24 cellular contexts compared by ENCODE assay signal in genomic region chr4:59086410-59086809, GRCh38.
"Had no signal": no experiment of that assay in that cellular context is flagged by ENCODE, and none has a peak within 500 bp of the region (broad histone marks: within the 10 kb centered on the region; RNA-seq: fewer than 3 reads in every experiment).

No MANE protein-coding gene starts in this region.

- H3K4me3 Mint-ChIP-seq: dendritic cell treated with granulocyte-macrophage colony-stimulating factor and Interleukin-4, amounts not matched to agents 40 ng/mL and 50 ng/mL, for 4 days; effector memory CD8-positive, alpha-beta T cell; endodermal cell had no signal

- H3K9me3 Mint-ChIP-seq: dendritic cell treated with granulocyte-macrophage colony-stimulating factor and Interleukin-4, amounts not matched to agents 40 ng/mL and 50 ng/mL, for 4 days; endodermal cell had no signal

- DNase-seq: colonic mucosa; cortex of kidney; dermis blood vessel endothelial cell; dorsolateral prefrontal cortex; effector CD4-positive, alpha-beta T cell; effector CD8-positive, alpha-beta T cell; effector memory CD4-positive, alpha-beta T cell; effector memory CD8-positive, alpha-beta T cell; endodermal cell; erythroblast; esophagus squamous epithelium; foreskin fibroblast; foreskin keratinocyte; gastrocnemius medialis; glutamatergic neuron; head of caudate nucleus; heart left ventricle; heart right ventricle had no signal

- ATAC-seq: effector memory CD8-positive, alpha-beta T cell; esophagus mucosa; foreskin keratinocyte; gastrocnemius medialis; gastroesophageal sphincter; heart left ventricle; heart right ventricle had no signal

- H3K9me3 ChIP-seq: colonic mucosa, esophagus muscularis mucosa, esophagus squamous epithelium, gastrocnemius medialis, gastroesophageal sphincter had no signal

- H3K36me3 ChIP-seq: colonic mucosa, esophagus muscularis mucosa, esophagus squamous epithelium, gastrocnemius medialis, gastroesophageal sphincter, heart left ventricle, heart right ventricle had no signal

- H3K4me3 ChIP-seq: colonic mucosa, coronary artery, dorsolateral prefrontal cortex, esophagus muscularis mucosa, esophagus squamous epithelium, gastrocnemius medialis, gastroesophageal sphincter, heart left ventricle, heart right ventricle had no signal

- H3K4me1 Mint-ChIP-seq: endodermal cell had no signal

- H3K27me3 ChIP-seq: colonic mucosa, dorsolateral prefrontal cortex, esophagus muscularis mucosa, esophagus squamous epithelium, foreskin keratinocyte, gastrocnemius medialis, gastroesophageal sphincter, heart left ventricle, heart right ventricle had no signal

- H3K27ac Mint-ChIP-seq: dendritic cell treated with granulocyte-macrophage colony-stimulating factor and Interleukin-4, amounts not matched to agents 40 ng/mL and 50 ng/mL, for 4 days; effector memory CD8-positive, alpha-beta T cell; endodermal cell had no signal

- H3K27ac ChIP-seq: colonic mucosa, coronary artery, dorsolateral prefrontal cortex, epithelial cell of prostate, esophagus muscularis mucosa, esophagus squamous epithelium, foreskin keratinocyte, gastrocnemius medialis, gastroesophageal sphincter, heart left ventricle, heart right ventricle had no signal

- H3K4me1 ChIP-seq: colonic mucosa, esophagus muscularis mucosa, esophagus squamous epithelium, foreskin keratinocyte, gastrocnemius medialis, gastroesophageal sphincter, heart left ventricle, heart right ventricle had no signal

- H3K27me3 Mint-ChIP-seq: dendritic cell treated with granulocyte-macrophage colony-stimulating factor and Interleukin-4, amounts not matched to agents 40 ng/mL and 50 ng/mL, for 4 days; effector memory CD8-positive, alpha-beta T cell had no signal
